In the genomic region with DNA sequence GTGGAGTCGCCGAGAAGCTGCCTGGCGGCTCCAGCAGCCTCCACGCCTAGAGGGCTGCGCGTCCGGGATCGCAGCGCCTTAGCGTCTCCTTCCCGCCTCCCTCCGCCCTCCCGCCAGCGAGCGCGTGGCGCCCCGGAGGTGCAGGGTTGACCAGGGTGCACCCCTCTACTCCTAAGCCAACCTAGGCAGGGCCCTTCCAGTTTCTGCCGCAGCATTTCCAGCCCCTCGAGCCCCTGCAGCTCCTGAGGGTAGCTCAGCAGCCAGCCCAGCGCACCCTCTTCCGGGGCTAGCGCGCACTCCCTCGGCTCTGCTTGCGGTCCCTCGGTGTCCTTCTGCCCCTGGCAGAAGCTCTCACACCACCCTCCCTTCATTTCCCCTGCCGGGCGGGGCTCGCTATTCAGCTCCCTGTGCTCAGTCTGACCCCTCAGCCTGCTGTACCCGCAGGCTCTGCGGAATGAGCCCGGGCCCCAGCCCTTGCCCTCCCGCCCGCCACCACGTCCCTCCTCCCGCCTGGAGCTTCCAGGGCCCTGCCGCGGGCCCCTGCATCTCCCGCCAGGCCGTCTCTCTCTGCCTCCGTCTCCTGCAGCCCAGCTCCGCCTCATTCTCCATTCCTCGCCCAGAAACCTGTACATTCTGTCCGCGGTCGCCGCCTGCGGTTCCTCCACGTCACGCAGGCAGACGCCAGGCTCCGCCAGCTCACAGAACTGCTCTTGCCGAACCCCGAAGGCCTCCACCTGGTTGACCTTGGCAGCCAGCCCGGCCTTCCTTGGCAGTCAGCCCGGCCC, we compare ENCODE assay signal across 8 cellular contexts.
DNase-seq lines count a peak whose midpoint lies in the region; ATAC-seq lines count a peak whose summit lies in the region.

No MANE protein-coding gene starts in this region.

- H3K79me2 ChIP-seq in Karpas-422 (ENCODE audit: low read length), result no peaks in the 10 kb centered on the region

- H3K27me3 ChIP-seq in esophagus (ENCODE audit: control insufficient read depth in 1 of 2, insufficient read depth in 2 of 2, low read length in 2 of 2) (no peaks in the 10 kb centered on the region), Karpas-422 (ENCODE audit: low read length) (no peaks in the 10 kb centered on the region)

- H3K9ac ChIP-seq in Karpas-422 (ENCODE audit: low read length), result no peak overlapping the region

- peaks cover 3 to 6% of the 10 kb centered on the region in 2 donors for H3K4me1 ChIP-seq in esophagus (ENCODE audit: control insufficient read depth in 2 of 2, insufficient read depth in 2 of 2, low read length in 1 of 2)
- no peaks in the 10 kb centered on the region for H3K4me1 ChIP-seq in Karpas-422 (ENCODE audit: low read length)

- no peaks in the 10 kb centered on the region for H3K9me2 ChIP-seq in Karpas-422 (replicated peaks; ENCODE audit: insufficient read depth, low read length)

- no peak overlapping the region for H3K4me2 ChIP-seq in Karpas-422 (ENCODE audit: low read depth, low read length, poor library complexity, severe bottlenecking)

- 0% methylated on average over 57 of the region's 57 CpGs for WGBS in esophagus, 2 donors

- no peaks in the 10 kb centered on the region for H4K20me1 ChIP-seq in Karpas-422 (ENCODE audit: insufficient read depth, low read depth, low read length)

- peak overlapping the region; percentile 33 to 42 for H3K27ac ChIP-seq in esophagus (ENCODE audit: low read depth in 2 of 2, low read length in 1 of 2)
- no peak overlapping the region for H3K27ac ChIP-seq in Karpas-422 (ENCODE audit: low read length)

- DNase-seq in NCI-H2107 treated with DMSO at 0.1 percent for 48 hours (lab: John Stamatoyannopoulos, UW; ENCODE audit: unreplicated experiment) (peak; percentile 42), activated T-cell treated with anti-CD3 and anti-CD28 coated beads for 24 hours (ENCODE audit: low read depth) (peak; percentile 35), mesenteric fat pad (ENCODE audit: low spot score) (peak; percentile 93), Karpas-422 (no peak)
- DNase-seq in stimulated activated CD8-positive, alpha-beta memory T cell treated with anti-CD3 and anti-CD28 coated beads, Interleukin-12 subunit alpha, Interleukin-12 subunit beta, amount 100 ng/mL, for 24 hours (ENCODE audit: extremely low read depth), result peak; percentile 0

- H3K9me3 ChIP-seq in esophagus (ENCODE audit: control insufficient read depth in 2 of 2, insufficient read depth in 1 of 2, low read depth in 1 of 2, low read length in 1 of 2) (no peaks in the 10 kb centered on the region), Karpas-422 (ENCODE audit: low read length) (no peaks in the 10 kb centered on the region)

- peak overlapping the region; percentile 39 to 44 for H3K4me3 ChIP-seq in esophagus (ENCODE audit: low read depth in 1 of 2, low read length in 2 of 2)
- H3K4me3 ChIP-seq in Karpas-422 (ENCODE audit: low read length), result no peak overlapping the region

- ATAC-seq in GM21447 (IDR thresholded peaks at IDR 0.05; ENCODE audit: unreplicated experiment) (peak; percentile 69), HG03135 (IDR thresholded peaks at IDR 0.05; ENCODE audit: unreplicated experiment) (no peak)

- H3K36me3 ChIP-seq in esophagus (ENCODE audit: control insufficient read depth in 2 of 2, insufficient read depth in 2 of 2, low read length in 1 of 2) (no peaks in the 10 kb centered on the region), Karpas-422 (ENCODE audit: insufficient read depth, low read length) (no peaks in the 10 kb centered on the region)

- H2AFZ ChIP-seq in Karpas-422 (ENCODE audit: low read length), result no peak overlapping the region
